9 cellular contexts compared by ENCODE assay signal in the genomic region with DNA sequence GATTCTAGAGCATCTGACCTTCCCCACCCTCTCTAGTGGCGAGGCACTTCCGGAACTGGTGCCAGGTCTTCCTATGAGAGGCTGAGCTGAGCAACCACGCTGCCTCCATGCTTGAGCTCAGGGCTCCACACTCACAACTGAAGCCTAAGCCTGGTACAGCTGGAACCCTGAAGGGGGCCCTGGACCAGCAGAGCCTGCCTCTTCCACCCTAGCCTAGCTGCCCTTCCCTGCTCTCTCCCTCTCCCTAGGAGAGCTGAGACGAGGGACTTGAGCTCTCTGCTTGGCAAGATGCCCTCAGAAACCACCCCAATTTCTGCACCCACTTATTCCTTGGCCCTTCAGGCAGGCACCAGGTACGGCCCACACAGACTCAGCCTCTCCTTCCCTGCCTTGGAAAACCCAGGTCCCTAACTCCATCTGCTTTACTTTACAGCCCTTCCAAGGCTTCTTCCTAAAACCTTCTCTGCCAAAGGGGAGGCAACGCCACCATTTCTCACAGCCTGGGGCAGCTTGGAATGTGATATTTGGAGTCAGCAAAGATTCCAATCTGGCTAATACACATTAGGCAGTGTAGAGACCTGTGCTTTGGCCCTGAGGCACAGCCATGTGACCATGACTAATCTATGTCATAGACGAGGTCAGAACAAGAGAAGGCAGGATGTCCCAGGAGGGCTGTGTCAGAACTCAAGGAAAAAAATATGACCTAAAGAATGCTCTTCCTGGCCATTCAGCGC. TPM values are rescaled to one million over a fixed set of nuclear protein-coding genes. Genes with fewer than 3 reads are reported as not detected.
DNase-seq lines count a peak whose midpoint lies in the region; ATAC-seq and TF ChIP-seq lines count a peak whose summit lies in the region.
"Had no signal": no experiment of that assay in that cellular context is flagged by ENCODE, and none has a peak within 500 bp of the region (broad histone marks: within the 10 kb centered on the region; RNA-seq: fewer than 3 reads in every experiment).

No MANE protein-coding gene starts in this region.

- H3K4me3 ChIP-seq in ascending aorta: peak overlapping the region in 1 of 2 donors; percentile 5
- H3K4me3 ChIP-seq in kidney epithelial cell (ENCODE audit: low read depth, low read length): no peak overlapping the region
- peak overlapping the region in 1 of 2 donors; percentile 21 for H3K4me3 ChIP-seq in tibial artery

- CTCF ChIA-PET in Calu3 (lab: Charles Lee): interaction anchor here (0.6 kb wide), 1 partner anchor 433 kb away, joined by 9 read pairs; no protein-coding TSS in a partner anchor

- H3K4me3 Mint-ChIP-seq in Calu3 (ENCODE audit: low read depth, unreplicated experiment): peak overlapping the region; percentile 23
- H3K4me3 Mint-ChIP-seq: naive B cell had no signal

- H3K4me1 Mint-ChIP-seq in Calu3 (ENCODE audit: low read depth, unreplicated experiment): peaks cover 18% of the 10 kb centered on the region

- peak overlapping the region; percentile 70 to 72 for H3K27ac ChIP-seq in ascending aorta
- peak overlapping the region; percentile 68 to 74 for H3K27ac ChIP-seq in tibial artery

- ATAC-seq in HG03060 (IDR thresholded peaks at IDR 0.05; ENCODE audit: low read depth, unreplicated experiment): peak; percentile 60
- no peak for ATAC-seq in GM18873 (IDR thresholded peaks at IDR 0.05; ENCODE audit: low FRiP score, unreplicated experiment)

- TF ChIP-seq CTCF in Calu3 (IDR thresholded peaks at IDR 0.05; ENCODE audit: unreplicated experiment): no peak
- TF ChIP-seq CTCF in ascending aorta (IDR thresholded peaks at IDR 0.05): no peak
- no peak for TF ChIP-seq CTCF in kidney epithelial cell (IDR thresholded peaks at IDR 0.05; ENCODE audit: insufficient read depth, low read length, poor library complexity, severe bottlenecking)
- no peak for TF ChIP-seq CTCF in tibial artery (IDR thresholded peaks at IDR 0.05)

- H3K36me3 Mint-ChIP-seq in Calu3 (ENCODE audit: insufficient read depth, unreplicated experiment): peaks cover 63% of the 10 kb centered on the region

- BruUV-seq in Calu3 (replicated peaks; lab: Mats Ljungman, UMichigan): no TSS peak

- H3K27ac Mint-ChIP-seq in Calu3 (ENCODE audit: unreplicated experiment): peak overlapping the region; percentile 74

- H3K36me3 ChIP-seq in ascending aorta (peaks cover 9 to 19% of the 10 kb centered on the region in 2 donors), kidney epithelial cell (ENCODE audit: control insufficient read depth, insufficient read depth, low read length) (no peaks in the 10 kb centered on the region), tibial artery (peaks cover 0 to 33% (median 31%) of the 10 kb centered on the region in 3 donors)

- DNase-seq in Calu3: peak; percentile 32
- peak; percentile 56 to 88 for DNase-seq in ascending aorta (ENCODE audit: low spot score in 2 of 2)
- peak; percentile 79 for DNase-seq in kidney epithelial cell (ENCODE audit: low read depth)
- DNase-seq in tibial artery: peak; percentile 78 to 86
- no peak for DNase-seq in midbrain (lab: John Stamatoyannopoulos, UW)
- no peak for DNase-seq in NAMALWA (ENCODE audit: low spot score)
- DNase-seq: naive B cell had no signal

- H3K27me3 ChIP-seq in ascending aorta: no peaks in the 10 kb centered on the region
- no peaks in the 10 kb centered on the region for H3K27me3 ChIP-seq in kidney epithelial cell (ENCODE audit: control insufficient read depth, insufficient read depth, low read length)
- H3K27me3 ChIP-seq in tibial artery: no peaks in the 10 kb centered on the region

- H3K9me3 Mint-ChIP-seq in Calu3 (ENCODE audit: low read depth, unreplicated experiment): no peaks in the 10 kb centered on the region

- intact Hi-C loops in Calu3 (cut with micrococcal nuclease; ENCODE audit: unreplicated experiment): no loop called here
- intact Hi-C loops in ascending aorta (cut with DNase I): loop anchor here (1.0 kb wide), 1 partner anchor 19 kb away; the partner anchor contains the start of gene COX7A2L
- intact Hi-C loops in tibial artery (cut with DNase I; ENCODE audit: low total_unique reads): no loop called here

- H3K9me3 ChIP-seq in ascending aorta: no peaks in the 10 kb centered on the region
- H3K9me3 ChIP-seq in tibial artery: no peaks in the 10 kb centered on the region

- H3K4me1 ChIP-seq in ascending aorta (peaks cover 7 to 15% of the 10 kb centered on the region in 2 donors), tibial artery (peaks cover 0 to 36% (median 21%) of the 10 kb centered on the region in 4 donors)

- H3K27me3 Mint-ChIP-seq in Calu3 (ENCODE audit: unreplicated experiment): no peaks in the 10 kb centered on the region
- H3K27me3 Mint-ChIP-seq: naive B cell had no signal

RNA-seq across cellular contexts. Expression of gene COX7A2L, which starts 18.8 kb away (rescaled TPM):
- total RNA-seq in Calu3 (2022): 97.5 and 98.0 TPM in 2 replicates
- 35.2 TPM for total RNA-seq in ascending aorta
- total RNA-seq in kidney epithelial cell: 240 and 250 TPM in 2 replicates

Comparison
In these comparisons a context has a peak if more than half of its experiments do, and no peak if none do; other contexts are left out.
1. DNase-seq: peak in Calu3 (single experiment), ascending aorta (2 of 2), kidney epithelial cell (single experiment) and tibial artery (2 of 2); none in midbrain (single experiment) and NAMALWA (single experiment).